Comparison of ENCODE assay signal across 27 cellular contexts in the genomic region with DNA sequence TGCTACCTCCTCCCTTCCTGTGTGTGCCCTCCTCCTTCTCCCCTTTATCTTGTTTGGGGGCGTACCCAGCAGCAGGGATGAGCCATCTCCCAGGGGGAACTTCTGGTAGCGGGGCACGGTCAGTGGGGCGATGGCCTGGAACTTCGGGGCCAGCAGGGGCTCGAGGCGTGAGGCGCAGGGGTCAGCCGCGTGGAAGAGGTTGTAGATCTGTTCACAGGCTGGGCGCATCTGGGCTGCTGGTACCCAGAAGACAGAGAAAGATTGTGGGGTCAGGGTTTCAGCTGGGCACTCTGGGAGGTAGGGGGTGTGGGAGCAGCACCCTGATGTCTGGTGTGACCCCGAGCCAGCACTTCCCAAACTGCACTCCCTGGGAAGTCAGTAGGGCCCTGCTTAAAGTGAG. TPM values are rescaled to one million over a fixed set of nuclear protein-coding genes. Genes with fewer than 3 reads are reported as not detected.
"Had no signal": no experiment of that assay in that cellular context is flagged by ENCODE, and none has a peak within 500 bp of the region (broad histone marks: within the 10 kb centered on the region; RNA-seq: fewer than 3 reads in every experiment).

No MANE protein-coding gene starts in this region.

- H3K36me3 Mint-ChIP-seq: WTC11 had no signal

- H3K36me3 ChIP-seq: breast epithelium, prostate gland had no signal

- H3K9me3 Mint-ChIP-seq: activated CD8-positive, alpha-beta T cell treated with anti-CD3 and anti-CD28 coated beads for 36 hours; activated naive CD4-positive, alpha-beta T cell treated with anti-CD3 and anti-CD28 coated beads, Interleukin-2, amount 50 U/mL, for 24 hours; activated T-helper 1 cell treated with anti-CD3 and anti-CD28 coated beads, Interleukin-12 subunit alpha, Interleukin-12 subunit beta, Interleukin-2, Interleukin-4 antibody, amounts not matched to agents 30 ng/mL and 10 ng/mL and 1 ng/mL, durations not matched to agents 14 hours and 24 hours and 36 hours; endodermal cell; mesothelial cell of epicardium; naive B cell; nephron progenitor cell; WTC11 had no signal

- H3K4me3 ChIP-seq: breast epithelium, heart right ventricle, pancreas, prostate gland, skin epidermis, testis, transverse colon had no signal

- H3K4me3 Mint-ChIP-seq: activated CD8-positive, alpha-beta T cell treated with anti-CD3 and anti-CD28 coated beads for 36 hours; activated naive CD4-positive, alpha-beta T cell treated with anti-CD3 and anti-CD28 coated beads, Interleukin-2, amount 50 U/mL, for 24 hours; activated T-helper 1 cell treated with anti-CD3 and anti-CD28 coated beads, Interleukin-12 subunit alpha, Interleukin-12 subunit beta, Interleukin-2, Interleukin-4 antibody, amounts not matched to agents 30 ng/mL and 10 ng/mL and 1 ng/mL, durations not matched to agents 14 hours and 24 hours and 36 hours; endodermal cell; mesothelial cell of epicardium; naive B cell; nephron progenitor cell; WTC11 had no signal

- H3K9me3 ChIP-seq: breast epithelium, heart right ventricle, pancreas, prostate gland, testis, transverse colon had no signal

- H3K4me1 Mint-ChIP-seq: endodermal cell, mesothelial cell of epicardium, WTC11 had no signal

- H3K27me3 ChIP-seq: breast epithelium, heart right ventricle, pancreas, testis, transverse colon had no signal

- DNase-seq: activated CD4-positive, alpha-beta T cell treated with anti-CD3 and anti-CD28 coated beads, Interleukin-2, amount 50 U/mL, for 1 hour; activated CD8-positive, alpha-beta T cell treated with anti-CD3 and anti-CD28 coated beads for 36 hours; activated gamma-delta T cell treated with Interleukin-2 at 50 U/mL for 16 hours; central memory CD4-positive, alpha-beta T cell; endodermal cell; foreskin fibroblast; heart right ventricle; naive B cell; nephron progenitor cell; retina; stimulated activated CD4-positive, alpha-beta T cell treated with anti-CD3 and anti-CD28 coated beads, Interleukin-4, amount 100 ng/mL, for 24 hours; stimulated activated naive CD4-positive, alpha-beta T cell; T-helper 2 cell; testis; transverse colon had no signal

- ATAC-seq: activated CD8-positive, alpha-beta T cell treated with anti-CD3 and anti-CD28 coated beads for 36 hours; esophagus mucosa; heart right ventricle; pancreas; sciatic nerve; WTC11 had no signal

- H3K27me3 Mint-ChIP-seq: activated CD8-positive, alpha-beta T cell treated with anti-CD3 and anti-CD28 coated beads for 36 hours; activated naive CD4-positive, alpha-beta T cell treated with anti-CD3 and anti-CD28 coated beads, Interleukin-2, amount 50 U/mL, for 24 hours; naive B cell had no signal

- H3K27ac Mint-ChIP-seq: activated CD8-positive, alpha-beta T cell treated with anti-CD3 and anti-CD28 coated beads for 36 hours; activated naive CD4-positive, alpha-beta T cell treated with anti-CD3 and anti-CD28 coated beads, Interleukin-2, amount 50 U/mL, for 24 hours; activated T-helper 1 cell treated with anti-CD3 and anti-CD28 coated beads, Interleukin-12 subunit alpha, Interleukin-12 subunit beta, Interleukin-2, Interleukin-4 antibody, amounts not matched to agents 30 ng/mL and 10 ng/mL and 1 ng/mL, durations not matched to agents 14 hours and 24 hours and 36 hours; endodermal cell; mesothelial cell of epicardium; nephron progenitor cell; WTC11 had no signal

- H3K27ac ChIP-seq: breast epithelium, heart right ventricle, pancreas, prostate gland, skin epidermis, testis, transverse colon had no signal

- H3K4me1 ChIP-seq: breast epithelium, pancreas, prostate gland, testis, transverse colon had no signal

RNA-seq across cellular contexts. Expression of a gene that starts 27.1 kb away (rescaled TPM):
- total RNA-seq: activated CD8-positive, alpha-beta T cell treated with anti-CD3 and anti-CD28 coated beads for 36 hours; activated T-helper 1 cell treated with anti-CD3 and anti-CD28 coated beads, Interleukin-12 subunit alpha, Interleukin-12 subunit beta, Interleukin-2, Interleukin-4 antibody, amounts not matched to agents 30 ng/mL and 10 ng/mL and 1 ng/mL, durations not matched to agents 14 hours and 24 hours and 36 hours; breast epithelium; endodermal cell; esophagus mucosa; heart right ventricle; kidney epithelial cell; lower leg skin; mesothelial cell of epicardium; pancreas; prostate gland; sciatic nerve; testis; transverse colon; WTC11 had no signal
